ENCODE assay signal across 25 cellular contexts in genomic region chr21:27740084-27740483, GRCh38.
"Had no signal": no experiment of that assay in that cellular context is flagged by ENCODE, and none has a peak within 500 bp of the region (broad histone marks: within the 10 kb centered on the region; RNA-seq: fewer than 3 reads in every experiment).

No MANE protein-coding gene starts in this region.

- H3K4me3 ChIP-seq: sigmoid colon, vagina had no signal

- ATAC-seq: activated CD8-positive, alpha-beta T cell treated with anti-CD3 and anti-CD28 coated beads for 36 hours; activated T-cell treated with anti-CD3 and anti-CD28 coated beads, Interleukin-2, amount 50 U/mL, for 4 hours; activated T-helper 17 cell treated with anti-CD3 and anti-CD28 coated beads, Interleukin-2, amount 50 U/mL, for 72 hours; esophagus mucosa; natural killer cell; stimulated activated effector memory CD8-positive, alpha-beta T cell treated with anti-CD3 and anti-CD28 coated beads, Interleukin-12 subunit alpha, Interleukin-12 subunit beta, amount 100 ng/mL, for 72 hours; WTC11 had no signal

- H3K4me1 ChIP-seq: vagina had no signal

- H3K4me1 Mint-ChIP-seq: activated T-helper 17 cell treated with anti-CD3 and anti-CD28 coated beads, Interleukin-2, amount 50 U/mL, for 72 hours; endodermal cell; memory B cell; natural killer cell; stimulated activated effector memory CD8-positive, alpha-beta T cell treated with anti-CD3 and anti-CD28 coated beads, Interleukin-12 subunit alpha, Interleukin-12 subunit beta, amount 100 ng/mL, for 72 hours had no signal

- DNase-seq: activated CD4-positive, alpha-beta T cell treated with anti-CD3 and anti-CD28 coated beads, Interleukin-2, amount 50 U/mL, for 1 hour; activated CD8-positive, alpha-beta T cell treated with anti-CD3 and anti-CD28 coated beads for 36 hours; activated gamma-delta T cell treated with Interleukin-2 at 50 U/mL for 16 hours; activated naive CD4-positive, alpha-beta T cell treated with anti-CD3 and anti-CD28 coated beads, Interleukin-2, amount 50 U/mL, for 16 hours; activated T-cell treated with anti-CD3 and anti-CD28 coated beads, Interleukin-2, amount 50 U/mL, for 4 hours; amniotic stem cell; brain microvascular endothelial cell; central memory CD4-positive, alpha-beta T cell; endodermal cell; foreskin melanocyte; midbrain; natural killer cell; sigmoid colon; small intestine; stimulated activated CD4-positive, alpha-beta T cell treated with anti-CD3 and anti-CD28 coated beads, Interleukin-4, amount 100 ng/mL, for 24 hours had no signal

- H3K27me3 ChIP-seq: brain microvascular endothelial cell, sigmoid colon, vagina had no signal

- H3K36me3 Mint-ChIP-seq: memory B cell; natural killer cell; stimulated activated effector memory CD8-positive, alpha-beta T cell treated with anti-CD3 and anti-CD28 coated beads, Interleukin-12 subunit alpha, Interleukin-12 subunit beta, amount 100 ng/mL, for 72 hours; type B pancreatic cell had no signal

- H3K36me3 ChIP-seq: brain microvascular endothelial cell, sigmoid colon, vagina had no signal

- H3K9me3 ChIP-seq: sigmoid colon, vagina had no signal

- H3K9me3 Mint-ChIP-seq: activated T-helper 17 cell treated with anti-CD3 and anti-CD28 coated beads, Interleukin-2, amount 50 U/mL, for 72 hours; type B pancreatic cell had no signal

- H3K27me3 Mint-ChIP-seq: activated CD8-positive, alpha-beta T cell treated with anti-CD3 and anti-CD28 coated beads for 36 hours; activated T-helper 17 cell treated with anti-CD3 and anti-CD28 coated beads, Interleukin-2, amount 50 U/mL, for 72 hours; dendritic cell treated with granulocyte-macrophage colony-stimulating factor and Interleukin-4, amounts not matched to agents 40 ng/mL and 50 ng/mL, for 4 days; memory B cell; stimulated activated naive CD8-positive, alpha-beta T cell treated with anti-CD3 and anti-CD28 coated beads, Interleukin-15, Interleukin-2, amounts not matched to agents 100 ng/mL and 50 ng/mL, for 24 hours; type B pancreatic cell had no signal

- H3K4me3 Mint-ChIP-seq: activated CD8-positive, alpha-beta T cell treated with anti-CD3 and anti-CD28 coated beads for 36 hours; activated T-cell treated with anti-CD3 and anti-CD28 coated beads, Interleukin-2, amount 50 U/mL, for 4 hours; activated T-helper 17 cell treated with anti-CD3 and anti-CD28 coated beads, Interleukin-2, amount 50 U/mL, for 72 hours; dendritic cell treated with granulocyte-macrophage colony-stimulating factor and Interleukin-4, amounts not matched to agents 40 ng/mL and 50 ng/mL, for 4 days; endodermal cell; memory B cell; natural killer cell; stimulated activated effector memory CD8-positive, alpha-beta T cell treated with anti-CD3 and anti-CD28 coated beads, Interleukin-12 subunit alpha, Interleukin-12 subunit beta, amount 100 ng/mL, for 72 hours; stimulated activated naive CD8-positive, alpha-beta T cell treated with anti-CD3 and anti-CD28 coated beads, Interleukin-15, Interleukin-2, amounts not matched to agents 100 ng/mL and 50 ng/mL, for 24 hours; type B pancreatic cell; WTC11 had no signal

- H3K27ac ChIP-seq: brain microvascular endothelial cell, sigmoid colon, vagina had no signal

- FAIRE-seq: astrocyte, small intestine had no signal

- H3K27ac Mint-ChIP-seq: activated CD8-positive, alpha-beta T cell treated with anti-CD3 and anti-CD28 coated beads for 36 hours; activated T-helper 17 cell treated with anti-CD3 and anti-CD28 coated beads, Interleukin-2, amount 50 U/mL, for 72 hours; dendritic cell treated with granulocyte-macrophage colony-stimulating factor and Interleukin-4, amounts not matched to agents 40 ng/mL and 50 ng/mL, for 4 days; endodermal cell; memory B cell; natural killer cell; stimulated activated effector memory CD8-positive, alpha-beta T cell treated with anti-CD3 and anti-CD28 coated beads, Interleukin-12 subunit alpha, Interleukin-12 subunit beta, amount 100 ng/mL, for 72 hours; stimulated activated naive CD8-positive, alpha-beta T cell treated with anti-CD3 and anti-CD28 coated beads, Interleukin-15, Interleukin-2, amounts not matched to agents 100 ng/mL and 50 ng/mL, for 24 hours; type B pancreatic cell; WTC11 had no signal
